ENCODE assay signal across 1 cellular context in the genomic region with DNA sequence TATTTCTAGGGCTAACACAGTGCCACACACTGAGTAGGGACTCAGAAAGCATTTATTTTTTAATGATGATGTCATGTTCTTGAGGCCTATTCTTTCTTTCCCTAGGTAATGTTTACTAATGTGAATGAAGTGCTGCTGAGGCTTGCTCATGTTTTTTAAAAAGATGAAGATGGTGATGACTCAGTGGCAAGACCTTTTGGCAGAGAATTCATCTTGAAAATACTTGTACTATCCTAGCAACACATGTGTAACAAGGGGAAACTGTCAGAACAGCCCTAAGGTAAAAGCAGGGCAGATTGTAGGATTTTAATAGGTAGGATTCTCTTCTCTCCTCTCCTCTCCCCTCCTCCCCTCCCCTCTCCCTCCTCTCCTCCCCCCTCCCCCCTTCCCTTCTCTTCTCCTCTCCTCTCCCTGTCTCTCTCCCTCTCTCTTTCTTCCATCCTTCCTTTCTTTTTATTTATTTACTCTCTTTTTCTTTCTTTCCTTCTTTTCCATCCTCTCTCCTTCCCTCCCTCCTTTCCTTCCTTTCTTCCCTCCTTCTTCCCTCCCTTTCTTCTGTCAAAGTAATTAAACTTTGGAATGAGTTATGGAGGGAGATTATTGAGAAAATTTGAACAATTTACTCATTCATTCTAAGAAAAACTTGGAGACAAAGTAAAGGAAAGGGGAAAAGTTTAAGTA.
TF ChIP-seq lines count a peak whose summit lies in the region.

No MANE protein-coding gene starts in this region.

TF ChIP-seq in SK-N-SH treated with all-trans-retinoic acid at 6 μM for 48 hours, 23 proteins besides CTCF, POLR2A, EP300 and RAD21 (continued from another document):
- TF ChIP-seq, protein P1, sequence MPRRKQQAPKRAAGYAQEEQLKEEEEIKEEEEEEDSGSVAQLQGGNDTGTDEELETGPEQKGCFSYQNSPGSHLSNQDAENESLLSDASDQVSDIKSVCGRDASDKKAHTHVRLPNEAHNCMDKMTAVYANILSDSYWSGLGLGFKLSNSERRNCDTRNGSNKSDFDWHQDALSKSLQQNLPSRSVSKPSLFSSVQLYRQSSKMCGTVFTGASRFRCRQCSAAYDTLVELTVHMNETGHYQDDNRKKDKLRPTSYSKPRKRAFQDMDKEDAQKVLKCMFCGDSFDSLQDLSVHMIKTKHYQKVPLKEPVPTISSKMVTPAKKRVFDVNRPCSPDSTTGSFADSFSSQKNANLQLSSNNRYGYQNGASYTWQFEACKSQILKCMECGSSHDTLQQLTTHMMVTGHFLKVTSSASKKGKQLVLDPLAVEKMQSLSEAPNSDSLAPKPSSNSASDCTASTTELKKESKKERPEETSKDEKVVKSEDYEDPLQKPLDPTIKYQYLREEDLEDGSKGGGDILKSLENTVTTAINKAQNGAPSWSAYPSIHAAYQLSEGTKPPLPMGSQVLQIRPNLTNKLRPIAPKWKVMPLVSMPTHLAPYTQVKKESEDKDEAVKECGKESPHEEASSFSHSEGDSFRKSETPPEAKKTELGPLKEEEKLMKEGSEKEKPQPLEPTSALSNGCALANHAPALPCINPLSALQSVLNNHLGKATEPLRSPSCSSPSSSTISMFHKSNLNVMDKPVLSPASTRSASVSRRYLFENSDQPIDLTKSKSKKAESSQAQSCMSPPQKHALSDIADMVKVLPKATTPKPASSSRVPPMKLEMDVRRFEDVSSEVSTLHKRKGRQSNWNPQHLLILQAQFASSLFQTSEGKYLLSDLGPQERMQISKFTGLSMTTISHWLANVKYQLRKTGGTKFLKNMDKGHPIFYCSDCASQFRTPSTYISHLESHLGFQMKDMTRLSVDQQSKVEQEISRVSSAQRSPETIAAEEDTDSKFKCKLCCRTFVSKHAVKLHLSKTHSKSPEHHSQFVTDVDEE (CRISPR knock-in tag; IDR thresholded peaks at IDR 0.05), result no peak
